Comparison of ENCODE assay signal across 8 cellular contexts in the genomic region with DNA sequence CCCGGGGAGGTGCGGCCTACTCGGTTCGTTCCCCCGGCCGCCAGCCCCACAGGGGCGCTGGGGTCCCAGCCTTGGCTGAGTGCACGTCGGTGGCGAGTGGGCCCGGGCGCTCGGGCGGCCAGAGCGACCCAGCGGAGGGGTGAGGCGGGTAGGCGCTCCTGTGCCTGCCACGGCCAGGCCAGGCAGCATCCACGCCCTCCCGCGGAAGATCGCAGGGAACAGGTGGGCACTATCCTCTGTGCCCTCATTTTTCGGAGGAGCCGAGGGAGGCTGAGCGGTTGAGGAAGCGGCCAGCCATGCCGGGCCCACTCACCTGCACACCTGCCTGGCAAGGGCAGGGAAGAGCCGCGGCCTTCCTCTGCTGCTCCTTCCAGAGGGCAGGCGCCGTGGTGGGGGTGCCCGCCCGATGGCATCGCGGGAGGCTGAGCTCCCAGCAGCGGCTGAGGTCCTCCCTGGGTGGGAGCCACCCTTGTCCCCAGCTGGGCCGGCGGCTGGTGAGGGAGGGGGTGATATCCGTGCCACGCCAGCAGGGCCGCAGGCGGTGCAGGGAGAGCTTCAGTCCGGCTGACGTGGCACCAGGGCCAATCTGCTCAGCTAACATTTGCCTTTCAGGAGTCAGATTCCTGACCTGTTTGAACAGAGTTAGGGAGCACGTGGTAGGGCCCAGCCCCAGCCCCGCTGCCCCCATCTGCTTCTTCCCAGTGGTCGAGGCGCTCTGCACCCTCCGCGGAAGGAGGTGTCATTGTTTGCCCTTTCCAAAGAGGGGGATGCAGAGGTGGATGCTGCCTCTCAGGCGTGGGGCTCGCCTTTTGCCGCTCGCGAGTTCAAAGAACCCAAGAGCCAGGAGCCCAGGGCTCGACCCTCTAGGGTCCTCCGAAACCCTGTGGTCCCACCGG. TPM values are rescaled to one million over a fixed set of nuclear protein-coding genes. Genes with fewer than 3 reads are reported as not detected.
DNase-seq lines count a peak whose midpoint lies in the region; ATAC-seq, FAIRE-seq and TF ChIP-seq lines count a peak whose summit lies in the region.

No MANE protein-coding gene starts in this region.

- WGBS in hepatocyte (ENCODE audit: low lambda C conversion rate, missing lambda C conversion rate): 59% methylated on average over 50 of the region's 59 CpGs
- WGBS in small intestine, 3 donors: 14 to 32% (median 22%) methylated on average over 46 to 59 of the region's 59 CpGs

- peak overlapping the region; percentile 55 for H2AFZ ChIP-seq in hepatocyte

- H3K9me2 ChIP-seq in hepatocyte (replicated peaks; ENCODE audit: insufficient read depth): no peaks in the 10 kb centered on the region

- H3K27ac ChIP-seq in hepatocyte (peak overlapping the region; percentile 100), small intestine (ENCODE audit: low read depth in 1 of 2, low read length in 1 of 2) (peak overlapping the region; percentile 57 to 99)

- H3K79me2 ChIP-seq in hepatocyte: peaks cover 33% of the 10 kb centered on the region

- no peak for ATAC-seq in activated T-helper 17 cell treated with anti-CD3 and anti-CD28 coated beads, Interleukin-2, amount 50 U/mL, for 72 hours (replicated peaks)

- peaks cover 30% of the 10 kb centered on the region for H4K20me1 ChIP-seq in hepatocyte (ENCODE audit: insufficient read depth, poor library complexity, severe bottlenecking)

- TF ChIP-seq CTCF in hepatocyte (IDR thresholded peaks at IDR 0.05; ENCODE audit: poor library complexity): no peak
- no peak for TF ChIP-seq CTCF in GM10248 (IDR thresholded peaks at IDR 0.05; ENCODE audit: control extremely low read depth, extremely low read depth, low read depth, missing control alignments)
- TF ChIP-seq CTCF in glutamatergic neuron (IDR thresholded peaks at IDR 0.05; ENCODE audit: partially characterized antibody, unreplicated experiment): no peak

- H3K36me3 ChIP-seq in hepatocyte (replicated peaks; ENCODE audit: insufficient read depth, low read depth) (no peaks in the 10 kb centered on the region), small intestine (ENCODE audit: control insufficient read depth in 2 of 2, insufficient read depth in 2 of 2, low read length in 2 of 2) (peaks cover 0 to 2% of the 10 kb centered on the region in 2 donors)

- POLR2A ChIA-PET in GM10248 (lab: Yijun Ruan, JAX): no interaction called here

- H3K4me2 ChIP-seq in hepatocyte: peak overlapping the region; percentile 87

- no peak for FAIRE-seq in small intestine (lab: Jason Lieb, UNC)

- no peaks in the 10 kb centered on the region for H3K9me3 Mint-ChIP-seq in activated T-helper 17 cell treated with anti-CD3 and anti-CD28 coated beads, Interleukin-2, amount 50 U/mL, for 72 hours
- H3K9me3 Mint-ChIP-seq in glutamatergic neuron (ENCODE audit: unreplicated experiment): peaks cover 4% of the 10 kb centered on the region

- peak; percentile 88 for DNase-seq in DMS 273 (lab: John Stamatoyannopoulos, UW; ENCODE audit: unreplicated experiment)
- peak; percentile 62 for DNase-seq in HuH-7.5 (ENCODE audit: low spot score)
- peak; percentile 41 for DNase-seq in hepatocyte (ENCODE audit: low spot score)
- peak; percentile 21 for DNase-seq in small intestine
- no peak for DNase-seq in GM10248 (ENCODE audit: extremely low spot score)
- no peak for DNase-seq in glutamatergic neuron
- DNase-seq in amniotic stem cell (lab: John Stamatoyannopoulos, UW): no peak

- H3K4me1 ChIP-seq in hepatocyte (ENCODE audit: insufficient read depth) (peaks cover 6% of the 10 kb centered on the region), small intestine (ENCODE audit: control insufficient read depth in 2 of 2, insufficient read depth in 1 of 2, low read depth in 1 of 2, low read length in 1 of 2) (peaks cover 4 to 6% of the 10 kb centered on the region in 2 donors)

- H3K4me3 ChIP-seq in hepatocyte (peak overlapping the region; percentile 48), small intestine (ENCODE audit: low read depth in 1 of 2, low read length in 2 of 2) (peak overlapping the region; percentile 46 to 62)

- H3K27me3 Mint-ChIP-seq in activated T-helper 17 cell treated with anti-CD3 and anti-CD28 coated beads, Interleukin-2, amount 50 U/mL, for 72 hours: no peaks in the 10 kb centered on the region
- H3K27me3 Mint-ChIP-seq in glutamatergic neuron (ENCODE audit: unreplicated experiment): peaks cover 2% of the 10 kb centered on the region

- no peaks in the 10 kb centered on the region for H3K27me3 ChIP-seq in hepatocyte
- H3K27me3 ChIP-seq in small intestine (ENCODE audit: control insufficient read depth in 2 of 2, insufficient read depth in 2 of 2, low read length in 2 of 2): no peaks in the 10 kb centered on the region

- CTCF ChIA-PET in GM10248 (lab: Yijun Ruan, JAX): interaction anchor here (0.6 to 9.1 kb wide), 25 partner anchors 9 to 243 kb away, joined by 3 to 247 read pairs (median 4); a partner anchor contains a TSS

- H3K27ac Mint-ChIP-seq in activated T-helper 17 cell treated with anti-CD3 and anti-CD28 coated beads, Interleukin-2, amount 50 U/mL, for 72 hours: peak overlapping the region; percentile 50
- H3K27ac Mint-ChIP-seq in glutamatergic neuron (ENCODE audit: unreplicated experiment): no peak overlapping the region

- peaks cover 19% of the 10 kb centered on the region for H3K36me3 Mint-ChIP-seq in activated T-helper 17 cell treated with anti-CD3 and anti-CD28 coated beads, Interleukin-2, amount 50 U/mL, for 72 hours (ENCODE audit: low read depth)
- no peaks in the 10 kb centered on the region for H3K36me3 Mint-ChIP-seq in glutamatergic neuron (ENCODE audit: unreplicated experiment)

- H3K4me1 Mint-ChIP-seq in activated T-helper 17 cell treated with anti-CD3 and anti-CD28 coated beads, Interleukin-2, amount 50 U/mL, for 72 hours: peaks cover 5% of the 10 kb centered on the region
- peaks cover 13% of the 10 kb centered on the region for H3K4me1 Mint-ChIP-seq in glutamatergic neuron (ENCODE audit: low read depth, unreplicated experiment)

- peak overlapping the region; percentile 61 for H3K4me3 Mint-ChIP-seq in activated T-helper 17 cell treated with anti-CD3 and anti-CD28 coated beads, Interleukin-2, amount 50 U/mL, for 72 hours
- no peak overlapping the region for H3K4me3 Mint-ChIP-seq in glutamatergic neuron (ENCODE audit: unreplicated experiment)

- no peaks in the 10 kb centered on the region for H3K9me3 ChIP-seq in hepatocyte (ENCODE audit: low read depth)
- no peaks in the 10 kb centered on the region for H3K9me3 ChIP-seq in small intestine (ENCODE audit: control insufficient read depth, low read depth)

RNA-seq across cellular contexts. Expression of a gene that starts 1.6 kb away (rescaled TPM):
- 10 to 100 TPM; 56.0 to 85.3 TPM for total RNA-seq in activated T-helper 17 cell treated with anti-CD3 and anti-CD28 coated beads, Interleukin-2, amount 50 U/mL, for 72 hours
- total RNA-seq in hepatocyte (22.5 and 42.7 TPM in 2 replicates), glutamatergic neuron (ENCODE audit: unreplicated experiment) (74.3 TPM)
- polyA plus RNA-seq in hepatocyte (42.0 and 45.4 TPM in 2 replicates), small intestine (10 to 100 TPM; 37.4 to 41.1 (median 38.2) TPM)

RNA-seq across cellular contexts. Expression of a gene that starts 44.8 kb away (rescaled TPM):
- 10 to 100 TPM; 14.2 to 18.2 TPM for total RNA-seq in activated T-helper 17 cell treated with anti-CD3 and anti-CD28 coated beads, Interleukin-2, amount 50 U/mL, for 72 hours
- total RNA-seq in hepatocyte (5.3 and 6.0 TPM in 2 replicates), glutamatergic neuron (ENCODE audit: unreplicated experiment) (35.2 TPM)
- polyA plus RNA-seq in hepatocyte (7.1 and 12.9 TPM in 2 replicates), small intestine (1 to 10 TPM; 5.7 to 8.9 (median 5.7) TPM)

Comparison
In these comparisons a context has a peak if more than half of its experiments do, and no peak if none do; other contexts are left out.
1. DNase-seq: peak in DMS 273 (single experiment), HuH-7.5 (single experiment), hepatocyte (single experiment) and small intestine (single experiment); none in GM10248 (single experiment), glutamatergic neuron (single experiment) and amniotic stem cell (single experiment).